ENCODE assay signal across 20 cellular contexts in genomic region chr11:6437993-6438392, GRCh38. TPM values are rescaled to one million over a fixed set of nuclear protein-coding genes. Genes with fewer than 3 reads are reported as not detected.
A peak's percentile ranks its signal among the peaks of the same experiment; 100 is the strongest.
DNase-seq lines count a peak whose midpoint lies in the region; ATAC-seq, FAIRE-seq and TF ChIP-seq lines count a peak whose summit lies in the region.
"Had no signal": no experiment of that assay in that cellular context is flagged by ENCODE, and none has a peak within 500 bp of the region (broad histone marks: within the 10 kb centered on the region; RNA-seq: fewer than 3 reads in every experiment).

No MANE protein-coding gene starts in this region.

- no peaks in the 10 kb centered on the region for H3K36me3 Mint-ChIP-seq in activated CD4-positive, alpha-beta T cell treated with anti-CD3 and anti-CD28 coated beads, Interleukin-2, amount 10 ng/mL, durations not matched to agents 7 days and 5 days (ENCODE audit: low read depth)
- H3K36me3 Mint-ChIP-seq in activated T-helper 17 cell treated with anti-CD3 and anti-CD28 coated beads, Interleukin-2, amount 50 U/mL, for 72 hours (ENCODE audit: low read depth): no peaks in the 10 kb centered on the region
- H3K36me3 Mint-ChIP-seq: activated naive CD4-positive, alpha-beta T cell treated with anti-CD3 and anti-CD28 coated beads, Interleukin-2, amount 50 U/mL, for 72 hours; WTC11 had no signal

- POLR2A ChIA-PET in activated CD4-positive, alpha-beta T cell treated with anti-CD3 and anti-CD28 coated beads, Interleukin-2, amount 10 ng/mL, durations not matched to agents 7 days and 5 days (lab: Charles Lee): no interaction called here

- H3K4me3 ChIP-seq in small intestine (ENCODE audit: low read depth in 1 of 2, low read length in 2 of 2) (no peak overlapping the region), MG63 (no peak overlapping the region)
- H3K4me3 ChIP-seq: A549, breast epithelium, heart right ventricle, psoas muscle, SJCRH30 had no signal

- H3K27me3 ChIP-seq in small intestine (ENCODE audit: control insufficient read depth in 2 of 2, insufficient read depth in 2 of 2, low read length in 2 of 2) (no peaks in the 10 kb centered on the region), MG63 (no peaks in the 10 kb centered on the region)
- H3K27me3 ChIP-seq: breast epithelium, heart right ventricle had no signal

- FAIRE-seq in small intestine (lab: Jason Lieb, UNC): no peak
- FAIRE-seq: A549, G401.6 had no signal

- no peaks in the 10 kb centered on the region for H3K27me3 Mint-ChIP-seq in activated CD4-positive, alpha-beta T cell treated with anti-CD3 and anti-CD28 coated beads, Interleukin-2, amount 10 ng/mL, durations not matched to agents 7 days and 5 days
- no peaks in the 10 kb centered on the region for H3K27me3 Mint-ChIP-seq in activated T-helper 17 cell treated with anti-CD3 and anti-CD28 coated beads, Interleukin-2, amount 50 U/mL, for 72 hours

- CTCF ChIA-PET in activated CD4-positive, alpha-beta T cell treated with anti-CD3 and anti-CD28 coated beads, Interleukin-2, amount 10 ng/mL, durations not matched to agents 7 days and 5 days (lab: Charles Lee): interaction anchor here (0.7 to 5.8 kb wide), 10 partner anchors 9 to 230 kb away, joined by 3 to 30 read pairs (median 4); partner anchors contain the start of genes ARFIP2, SMPD1 and TIMM10B

- H3K36me3 ChIP-seq in small intestine (ENCODE audit: control insufficient read depth in 2 of 2, insufficient read depth in 2 of 2, low read length in 2 of 2) (no peaks in the 10 kb centered on the region), MG63 (no peaks in the 10 kb centered on the region)
- H3K36me3 ChIP-seq: breast epithelium, heart right ventricle, SJCRH30 had no signal

- no peak overlapping the region for H3K27ac ChIP-seq in small intestine (ENCODE audit: low read depth in 1 of 2, low read length in 1 of 2)
- H3K27ac ChIP-seq: A549, breast epithelium, heart right ventricle, psoas muscle, SJCRH30 had no signal

- 62 to 72% (median 66%) methylated on average over 3 of the region's 3 CpGs for WGBS in small intestine, 3 donors

- no peak overlapping the region for H3K4me3 Mint-ChIP-seq in activated CD4-positive, alpha-beta T cell treated with anti-CD3 and anti-CD28 coated beads, Interleukin-2, amount 10 ng/mL, durations not matched to agents 7 days and 5 days
- no peak overlapping the region for H3K4me3 Mint-ChIP-seq in activated T-helper 17 cell treated with anti-CD3 and anti-CD28 coated beads, Interleukin-2, amount 50 U/mL, for 72 hours
- H3K4me3 Mint-ChIP-seq: WTC11 had no signal

- DNase-seq in activated CD4-positive, alpha-beta T cell treated with anti-CD3 and anti-CD28 coated beads, Interleukin-2, amount 10 ng/mL, durations not matched to agents 7 days and 5 days: peak; percentile 29
- no peak for DNase-seq in activated CD4-positive, alpha-beta T cell treated with anti-CD3 and anti-CD28 coated beads, Interleukin-2, amount 50 U/mL, for 1 hour
- DNase-seq in MV-4-11 (lab: John Stamatoyannopoulos, UW) (peak; percentile 85), small intestine (peak; percentile 33), DMS79 treated with DMSO at 0.1 percent for 48 hours (lab: John Stamatoyannopoulos, UW) (no peak), MG63 (no peak)
- DNase-seq: Caco-2, heart right ventricle, NCI-H2029 treated with DMSO at 0.1 percent for 48 hours, NCI-H748 treated with DMSO at 0.1 percent for 48 hours, psoas muscle, SJCRH30, substantia nigra had no signal

- no peak overlapping the region for H3K27ac Mint-ChIP-seq in activated CD4-positive, alpha-beta T cell treated with anti-CD3 and anti-CD28 coated beads, Interleukin-2, amount 10 ng/mL, durations not matched to agents 7 days and 5 days
- no peak overlapping the region for H3K27ac Mint-ChIP-seq in activated T-helper 17 cell treated with anti-CD3 and anti-CD28 coated beads, Interleukin-2, amount 50 U/mL, for 72 hours
- H3K27ac Mint-ChIP-seq: activated naive CD4-positive, alpha-beta T cell treated with anti-CD3 and anti-CD28 coated beads, Interleukin-2, amount 50 U/mL, for 72 hours; WTC11 had no signal

- peaks cover 6% of the 10 kb centered on the region for H3K4me1 Mint-ChIP-seq in activated CD4-positive, alpha-beta T cell treated with anti-CD3 and anti-CD28 coated beads, Interleukin-2, amount 10 ng/mL, durations not matched to agents 7 days and 5 days
- H3K4me1 Mint-ChIP-seq in activated T-helper 17 cell treated with anti-CD3 and anti-CD28 coated beads, Interleukin-2, amount 50 U/mL, for 72 hours: no peaks in the 10 kb centered on the region
- H3K4me1 Mint-ChIP-seq: WTC11 had no signal

- no peaks in the 10 kb centered on the region for H3K9me3 ChIP-seq in small intestine (ENCODE audit: control insufficient read depth, low read depth)
- no peaks in the 10 kb centered on the region for H3K9me3 ChIP-seq in MG63
- H3K9me3 ChIP-seq: A549, breast epithelium, Caco-2, heart right ventricle, psoas muscle, SJCRH30 had no signal

- no peaks in the 10 kb centered on the region for H3K4me1 ChIP-seq in small intestine (ENCODE audit: control insufficient read depth in 2 of 2, insufficient read depth in 1 of 2, low read depth in 1 of 2, low read length in 1 of 2)
- H3K4me1 ChIP-seq: breast epithelium, psoas muscle, SJCRH30 had no signal

- H3K9me3 Mint-ChIP-seq in activated CD4-positive, alpha-beta T cell treated with anti-CD3 and anti-CD28 coated beads, Interleukin-2, amount 10 ng/mL, durations not matched to agents 7 days and 5 days: no peaks in the 10 kb centered on the region
- H3K9me3 Mint-ChIP-seq in activated T-helper 17 cell treated with anti-CD3 and anti-CD28 coated beads, Interleukin-2, amount 50 U/mL, for 72 hours: no peaks in the 10 kb centered on the region
- H3K9me3 Mint-ChIP-seq: activated naive CD4-positive, alpha-beta T cell treated with anti-CD3 and anti-CD28 coated beads, Interleukin-2, amount 50 U/mL, for 72 hours; WTC11 had no signal

- ATAC-seq in activated T-helper 17 cell treated with anti-CD3 and anti-CD28 coated beads, Interleukin-2, amount 50 U/mL, for 72 hours (replicated peaks): peak; percentile 58
- no peak for ATAC-seq in SK-N-SH treated with all-trans-retinoic acid at 6 μM for 48 hours
- ATAC-seq: psoas muscle, WTC11 had no signal

TF ChIP-seq in SK-N-SH treated with all-trans-retinoic acid at 6 μM for 48 hours, 23 proteins besides CTCF, POLR2A, EP300 and RAD21 (continues in another document):
- no peak for TF ChIP-seq BACH2 (CRISPR knock-in tag; IDR thresholded peaks at IDR 0.05; ENCODE audit: borderline replicate concordance)
- no peak for TF ChIP-seq CREB5 (CRISPR knock-in tag; IDR thresholded peaks at IDR 0.05; ENCODE audit: low read depth)

RNA-seq across cellular contexts. Expression of gene HPX, which starts 2.8 kb away (rescaled TPM):
- under 1 TPM in 1 of 2 experiments, not detected in 1; 0.35 TPM for total RNA-seq in activated CD4-positive, alpha-beta T cell treated with anti-CD3 and anti-CD28 coated beads, Interleukin-2, amount 10 ng/mL, durations not matched to agents 7 days and 5 days
- total RNA-seq in activated T-helper 17 cell treated with anti-CD3 and anti-CD28 coated beads, Interleukin-2, amount 50 U/mL, for 72 hours: 1 to 10 TPM in 1 of 2 donors, under 1 TPM in 1; 0.58 to 1.3 TPM
- 1 to 10 TPM in 2 of 3 donors, under 1 TPM in 1; 0.85 to 5.7 (median 4.5) TPM for polyA plus RNA-seq in small intestine
- total RNA-seq in MG63 (2014; rRNA removed; shearing (Covaris generic); ENCODE audit: low replicate concordance): 0.20 TPM in 1 of 2 replicates, not detected in the other
- total RNA-seq: SJCRH30 had no signal

RNA-seq across cellular contexts. Expression of gene APBB1, which starts 19.1 kb away (rescaled TPM):
- 10 to 100 TPM; 58.2 to 61.3 TPM for total RNA-seq in activated CD4-positive, alpha-beta T cell treated with anti-CD3 and anti-CD28 coated beads, Interleukin-2, amount 10 ng/mL, durations not matched to agents 7 days and 5 days
- total RNA-seq in activated T-helper 17 cell treated with anti-CD3 and anti-CD28 coated beads, Interleukin-2, amount 50 U/mL, for 72 hours: 10 to 100 TPM; 46.1 to 62.5 TPM
- polyA plus RNA-seq in small intestine: 10 to 100 TPM in 1 of 3 donors, 1 to 10 TPM in 2; 2.5 to 14.1 (median 9.7) TPM
- 7.2 and 21.1 TPM in 2 replicates for total RNA-seq in MG63 (2014; rRNA removed; shearing (Covaris generic); ENCODE audit: low replicate concordance)

RNA-seq across cellular contexts. Expression of gene TRIM3, which starts 35.7 kb away (rescaled TPM):
- 1 to 10 TPM; 6.8 to 8.4 TPM for total RNA-seq in activated CD4-positive, alpha-beta T cell treated with anti-CD3 and anti-CD28 coated beads, Interleukin-2, amount 10 ng/mL, durations not matched to agents 7 days and 5 days
- 10 to 100 TPM in 1 of 2 donors, 1 to 10 TPM in 1; 7.0 to 10.7 TPM for total RNA-seq in activated T-helper 17 cell treated with anti-CD3 and anti-CD28 coated beads, Interleukin-2, amount 50 U/mL, for 72 hours
- 10 to 100 TPM; 11.0 to 96.4 (median 49.7) TPM for polyA plus RNA-seq in small intestine
- 12.8 and 19.8 TPM in 2 replicates for total RNA-seq in MG63 (2014; rRNA removed; shearing (Covaris generic); ENCODE audit: low replicate concordance)

RNA-seq across cellular contexts. Expression of gene ARFIP2, which starts 43.1 kb away (rescaled TPM):
- 10 to 100 TPM; 39.0 to 40.6 TPM for total RNA-seq in activated CD4-positive, alpha-beta T cell treated with anti-CD3 and anti-CD28 coated beads, Interleukin-2, amount 10 ng/mL, durations not matched to agents 7 days and 5 days
- 10 to 100 TPM; 44.0 to 48.8 TPM for total RNA-seq in activated T-helper 17 cell treated with anti-CD3 and anti-CD28 coated beads, Interleukin-2, amount 50 U/mL, for 72 hours
- polyA plus RNA-seq in small intestine: 10 to 100 TPM; 48.5 to 67.8 (median 60.4) TPM
- total RNA-seq in MG63 (2014; rRNA removed; shearing (Covaris generic); ENCODE audit: low replicate concordance): 40.8 and 53.9 TPM in 2 replicates

RNA-seq across cellular contexts. Expression of gene TIMM10B, which starts 43.3 kb away (rescaled TPM):
- total RNA-seq in activated CD4-positive, alpha-beta T cell treated with anti-CD3 and anti-CD28 coated beads, Interleukin-2, amount 10 ng/mL, durations not matched to agents 7 days and 5 days: 10 to 100 TPM; 25.6 to 27.0 TPM
- 10 to 100 TPM; 42.7 to 43.7 TPM for total RNA-seq in activated T-helper 17 cell treated with anti-CD3 and anti-CD28 coated beads, Interleukin-2, amount 50 U/mL, for 72 hours
- polyA plus RNA-seq in small intestine: 10 to 100 TPM; 15.9 to 29.0 (median 18.9) TPM
- total RNA-seq in MG63 (2014; rRNA removed; shearing (Covaris generic); ENCODE audit: low replicate concordance): 28.5 and 34.4 TPM in 2 replicates

Comparison
In these comparisons a context has a peak if more than half of its experiments do, and no peak if none do; other contexts are left out.
1. DNase-seq: peak in activated CD4-positive, alpha-beta T cell treated with anti-CD3 and anti-CD28 coated beads, Interleukin-2, amount 10 ng/mL, durations not matched to agents 7 days and 5 days (single experiment), MV-4-11 (single experiment) and small intestine (single experiment); none in activated CD4-positive, alpha-beta T cell treated with anti-CD3 and anti-CD28 coated beads, Interleukin-2, amount 50 U/mL, for 1 hour (single experiment), DMS79 treated with DMSO at 0.1 percent for 48 hours (single experiment) and MG63 (single experiment).